In the genomic region with DNA sequence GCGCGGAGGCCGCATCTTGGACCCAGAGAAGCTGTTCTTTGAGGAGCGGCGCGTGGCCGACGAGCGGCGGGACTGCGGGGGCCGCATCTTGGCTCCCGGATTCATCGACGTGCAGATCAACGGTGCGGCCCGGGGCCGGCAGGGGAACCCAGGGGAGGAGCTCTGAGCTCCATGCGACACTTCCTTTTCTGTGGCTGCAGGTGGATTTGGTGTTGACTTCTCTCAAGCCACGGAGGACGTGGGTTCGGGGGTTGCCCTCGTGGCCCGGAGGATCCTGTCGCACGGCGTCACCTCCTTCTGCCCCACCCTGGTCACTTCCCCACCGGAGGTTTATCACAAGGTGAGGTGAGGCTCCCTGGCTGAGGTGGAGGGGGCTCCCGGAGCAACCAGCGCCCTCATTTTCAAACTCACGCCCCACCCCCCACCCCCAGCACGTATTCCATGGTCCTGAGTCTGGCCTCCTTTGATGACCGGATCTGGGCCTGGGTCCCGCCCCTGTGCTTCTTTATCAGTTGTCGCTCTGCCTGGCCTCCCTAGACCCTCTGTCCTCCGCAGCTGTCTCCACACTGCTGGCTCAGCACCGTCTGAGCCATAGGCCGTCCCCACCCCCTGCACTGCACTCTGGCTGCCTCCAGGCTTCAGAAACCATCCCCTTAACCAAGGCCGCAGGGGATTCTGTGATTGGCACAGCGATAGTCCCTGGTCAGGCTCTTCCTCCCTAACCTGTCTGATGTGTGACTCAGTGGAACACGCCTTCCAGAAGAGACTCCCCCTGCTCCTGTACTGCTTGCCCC, we compare ENCODE assay signal across 2 cellular contexts.
A peak's percentile ranks its signal among the peaks of the same experiment; 100 is the strongest.
TF ChIP-seq lines count a peak whose summit lies in the region.

No MANE protein-coding gene starts in this region.

TF ChIP-seq in IMR-90, 13 proteins besides CTCF, POLR2A, EP300 and RAD21:
- TF ChIP-seq CEBPB (IDR thresholded peaks at IDR 0.05; ENCODE audit: low read depth, low read length) (no peak), MAFK (IDR thresholded peaks at IDR 0.05; ENCODE audit: low read depth, low read length) (0 out of 2 replicates have a peak, but pooled peaks have one; percentile 3)

TF ChIP-seq in neural cell, 6 proteins besides CTCF, POLR2A, EP300 and RAD21:
- TF ChIP-seq SMC3 (conservative IDR thresholded peaks at IDR 0.05; ENCODE audit: poor library complexity) = no peak
- no peak for TF ChIP-seq MXI1 (conservative IDR thresholded peaks at IDR 0.05; ENCODE audit: poor library complexity, severe bottlenecking)
- no peak for TF ChIP-seq POLR2AphosphoS5 (IDR thresholded peaks at IDR 0.05)
- TF ChIP-seq TAF1 (IDR thresholded peaks at IDR 0.05; ENCODE audit: low read depth) = no peak
- no peak for TF ChIP-seq EZH2 (IDR thresholded peaks at IDR 0.05; ENCODE audit: borderline replicate concordance, insufficient read depth, low read length, poor library complexity, severe bottlenecking)
- TF ChIP-seq, protein P1, sequence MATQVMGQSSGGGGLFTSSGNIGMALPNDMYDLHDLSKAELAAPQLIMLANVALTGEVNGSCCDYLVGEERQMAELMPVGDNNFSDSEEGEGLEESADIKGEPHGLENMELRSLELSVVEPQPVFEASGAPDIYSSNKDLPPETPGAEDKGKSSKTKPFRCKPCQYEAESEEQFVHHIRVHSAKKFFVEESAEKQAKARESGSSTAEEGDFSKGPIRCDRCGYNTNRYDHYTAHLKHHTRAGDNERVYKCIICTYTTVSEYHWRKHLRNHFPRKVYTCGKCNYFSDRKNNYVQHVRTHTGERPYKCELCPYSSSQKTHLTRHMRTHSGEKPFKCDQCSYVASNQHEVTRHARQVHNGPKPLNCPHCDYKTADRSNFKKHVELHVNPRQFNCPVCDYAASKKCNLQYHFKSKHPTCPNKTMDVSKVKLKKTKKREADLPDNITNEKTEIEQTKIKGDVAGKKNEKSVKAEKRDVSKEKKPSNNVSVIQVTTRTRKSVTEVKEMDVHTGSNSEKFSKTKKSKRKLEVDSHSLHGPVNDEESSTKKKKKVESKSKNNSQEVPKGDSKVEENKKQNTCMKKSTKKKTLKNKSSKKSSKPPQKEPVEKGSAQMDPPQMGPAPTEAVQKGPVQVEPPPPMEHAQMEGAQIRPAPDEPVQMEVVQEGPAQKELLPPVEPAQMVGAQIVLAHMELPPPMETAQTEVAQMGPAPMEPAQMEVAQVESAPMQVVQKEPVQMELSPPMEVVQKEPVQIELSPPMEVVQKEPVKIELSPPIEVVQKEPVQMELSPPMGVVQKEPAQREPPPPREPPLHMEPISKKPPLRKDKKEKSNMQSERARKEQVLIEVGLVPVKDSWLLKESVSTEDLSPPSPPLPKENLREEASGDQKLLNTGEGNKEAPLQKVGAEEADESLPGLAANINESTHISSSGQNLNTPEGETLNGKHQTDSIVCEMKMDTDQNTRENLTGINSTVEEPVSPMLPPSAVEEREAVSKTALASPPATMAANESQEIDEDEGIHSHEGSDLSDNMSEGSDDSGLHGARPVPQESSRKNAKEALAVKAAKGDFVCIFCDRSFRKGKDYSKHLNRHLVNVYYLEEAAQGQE (IDR thresholded peaks at IDR 0.05; ENCODE audit: borderline replicate concordance) = no peak
TF ChIP-seq in neural cell: peak in this region for 0.
